ENCODE assay signal across 10 cellular contexts in the genomic region with DNA sequence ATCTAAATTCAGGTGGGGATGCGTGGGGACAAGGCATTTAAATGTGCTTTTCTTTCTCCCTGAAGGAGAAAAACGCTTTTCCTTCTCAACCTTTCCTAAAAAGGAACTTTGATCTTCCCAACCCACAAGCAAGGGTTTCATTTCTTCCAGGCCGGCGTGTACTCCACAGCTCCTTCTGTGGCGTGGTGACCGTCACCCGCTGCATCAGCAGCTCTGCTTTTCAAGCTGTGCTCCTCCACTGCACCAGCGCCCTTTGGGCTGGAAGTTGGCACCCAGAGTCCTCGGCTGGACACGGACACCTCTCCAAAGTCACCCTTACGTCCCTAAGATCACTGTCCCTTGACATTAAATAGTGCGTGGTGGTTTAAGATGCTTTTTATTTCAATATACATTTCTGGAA. TPM values are rescaled to one million over a fixed set of nuclear protein-coding genes. Genes with fewer than 3 reads are reported as not detected.
DNase-seq lines count a peak whose midpoint lies in the region; ATAC-seq and TF ChIP-seq lines count a peak whose summit lies in the region.
"Had no signal": no experiment of that assay in that cellular context is flagged by ENCODE, and none has a peak within 500 bp of the region (broad histone marks: within the 10 kb centered on the region; RNA-seq: fewer than 3 reads in every experiment).

No MANE protein-coding gene starts in this region.

- BruUV-seq in PC-3 (replicated peaks; lab: Mats Ljungman, UMichigan): no TSS peak

- no peak overlapping the region for H3K9ac ChIP-seq in PC-3 (ENCODE audit: low read length)

- CTCF ChIA-PET in PC-3 (lab: Charles Lee): no interaction called here

- intact Hi-C loops in PC-3 (cut with micrococcal nuclease) (no loop called here), lower lobe of right lung (cut with DNase I) (no loop called here)
- intact Hi-C loops in dendritic cell treated with granulocyte-macrophage colony-stimulating factor and Interleukin-4, amounts not matched to agents 40 ng/mL and 50 ng/mL, for 4 days (cut with micrococcal nuclease): no loop called here

- 0 out of 2 replicates have a peak, but pooled peaks cover 4% of the 10 kb centered on the region for H3K36me3 ChIP-seq in PC-3 (ENCODE audit: low read depth, low read length)
- H3K36me3 ChIP-seq in lower lobe of right lung: no peaks in the 10 kb centered on the region
- no peaks in the 10 kb centered on the region for H3K36me3 ChIP-seq in thoracic aorta

- H3K27ac ChIP-seq in PC-3 (ENCODE audit: low read length) (peak overlapping the region; percentile 60), lower lobe of right lung (peak overlapping the region; percentile 22), thoracic aorta (peak overlapping the region; percentile 71 to 87), foreskin keratinocyte (no peak overlapping the region)

- POLR2A ChIA-PET in PC-3 (lab: Charles Lee; ENCODE audit: unreplicated experiment): no interaction called here

- no peak overlapping the region for H3K4me3 ChIP-seq in PC-3 (ENCODE audit: low read length)
- H3K4me3 ChIP-seq in lower lobe of right lung: no peak overlapping the region
- H3K4me3 ChIP-seq in thoracic aorta: peak overlapping the region; percentile 12

- TF ChIP-seq CTCF in PC-3 (conservative IDR thresholded peaks at IDR 0.05; ENCODE audit: low read depth, low read length) (no peak), lower lobe of right lung (IDR thresholded peaks at IDR 0.05) (no peak), thoracic aorta (IDR thresholded peaks at IDR 0.05) (no peak), foreskin keratinocyte (conservative IDR thresholded peaks at IDR 0.05) (no peak)

- no peaks in the 10 kb centered on the region for H3K9me3 Mint-ChIP-seq in dendritic cell treated with granulocyte-macrophage colony-stimulating factor and Interleukin-4, amounts not matched to agents 40 ng/mL and 50 ng/mL, for 4 days

- H3K4me2 ChIP-seq in PC-3 (ENCODE audit: low read length): peak overlapping the region; percentile 50

- peaks cover 61% of the 10 kb centered on the region for H3K79me2 ChIP-seq in PC-3 (ENCODE audit: low read length)

- peak overlapping the region; percentile 1 for H3K4me3 Mint-ChIP-seq in dendritic cell treated with granulocyte-macrophage colony-stimulating factor and Interleukin-4, amounts not matched to agents 40 ng/mL and 50 ng/mL, for 4 days
- no peak overlapping the region for H3K4me3 Mint-ChIP-seq in T-helper 17 cell

- no peaks in the 10 kb centered on the region for H4K20me1 ChIP-seq in PC-3 (ENCODE audit: low read length)

- DNase-seq in PC-3: no peak
- no peak for DNase-seq in lower lobe of right lung
- DNase-seq in thoracic aorta (ENCODE audit: low spot score): no peak
- DNase-seq in foreskin keratinocyte: no peak
- DNase-seq in T-helper 17 cell: no peak
- DNase-seq in DMS79 treated with DMSO at 0.1 percent for 48 hours (lab: John Stamatoyannopoulos, UW): no peak
- DNase-seq: hippocampal formation, NCI-H446 treated with DMSO at 0.1 percent for 48 hours had no signal

- H3K9me2 ChIP-seq in PC-3 (replicated peaks; ENCODE audit: low read length): no peaks in the 10 kb centered on the region

- H3K4me1 Mint-ChIP-seq in dendritic cell treated with granulocyte-macrophage colony-stimulating factor and Interleukin-4, amounts not matched to agents 40 ng/mL and 50 ng/mL, for 4 days (ENCODE audit: low read depth): peaks cover 32% of the 10 kb centered on the region
- H3K4me1 Mint-ChIP-seq in T-helper 17 cell: peaks cover 15% of the 10 kb centered on the region

- H3K27me3 Mint-ChIP-seq in dendritic cell treated with granulocyte-macrophage colony-stimulating factor and Interleukin-4, amounts not matched to agents 40 ng/mL and 50 ng/mL, for 4 days: no peaks in the 10 kb centered on the region
- H3K27me3 Mint-ChIP-seq in T-helper 17 cell: no peaks in the 10 kb centered on the region

- no peak for ATAC-seq in PC-3
- no peak for ATAC-seq in lower lobe of right lung
- no peak for ATAC-seq in thoracic aorta (ENCODE audit: insufficient number of reproducible peaks, low FRiP score, low read depth)
- no peak for ATAC-seq in foreskin keratinocyte
- no peak for ATAC-seq in T-helper 17 cell
- ATAC-seq: sciatic nerve had no signal

- H3K27me3 ChIP-seq in PC-3 (ENCODE audit: low read length): no peaks in the 10 kb centered on the region
- no peaks in the 10 kb centered on the region for H3K27me3 ChIP-seq in lower lobe of right lung (ENCODE audit: low read depth)
- no peaks in the 10 kb centered on the region for H3K27me3 ChIP-seq in thoracic aorta (replicated peaks; ENCODE audit: insufficient read depth)
- no peaks in the 10 kb centered on the region for H3K27me3 ChIP-seq in foreskin keratinocyte

- H3K36me3 Mint-ChIP-seq in dendritic cell treated with granulocyte-macrophage colony-stimulating factor and Interleukin-4, amounts not matched to agents 40 ng/mL and 50 ng/mL, for 4 days (ENCODE audit: low read depth): peaks cover 4% of the 10 kb centered on the region
- H3K36me3 Mint-ChIP-seq in T-helper 17 cell (ENCODE audit: low read depth): no peaks in the 10 kb centered on the region

- H3F3A ChIP-seq in PC-3 (ENCODE audit: low read length, unreplicated experiment): no peaks in the 10 kb centered on the region

- H3K9me3 ChIP-seq in PC-3 (ENCODE audit: low read length) (no peaks in the 10 kb centered on the region), lower lobe of right lung (no peaks in the 10 kb centered on the region), thoracic aorta (no peaks in the 10 kb centered on the region), T-helper 17 cell (ENCODE audit: control insufficient read depth, low read length, poor library complexity, severe bottlenecking) (no peaks in the 10 kb centered on the region)

- no peak overlapping the region for H2AFZ ChIP-seq in PC-3 (ENCODE audit: low read length)

- H3K27ac Mint-ChIP-seq in dendritic cell treated with granulocyte-macrophage colony-stimulating factor and Interleukin-4, amounts not matched to agents 40 ng/mL and 50 ng/mL, for 4 days: peak overlapping the region; percentile 47
- no peak overlapping the region for H3K27ac Mint-ChIP-seq in T-helper 17 cell

- H3K4me1 ChIP-seq in PC-3 (ENCODE audit: insufficient read depth, low read length) (peaks cover 30% of the 10 kb centered on the region), lower lobe of right lung (peaks cover 36% of the 10 kb centered on the region), thoracic aorta (ENCODE audit: control insufficient read depth in 1 of 2, low read depth in 2 of 2) (peaks cover 26 to 37% of the 10 kb centered on the region in 2 donors), foreskin keratinocyte (peaks cover 20% of the 10 kb centered on the region)

RNA-seq across cellular contexts. Expression of a gene that starts 54.3 kb away (rescaled TPM):
- total RNA-seq in PC-3 (2014; rRNA removed): 24.9 and 32.1 TPM in 2 replicates
- total RNA-seq in lower lobe of right lung: 27.9 TPM
- total RNA-seq in thoracic aorta: 10 to 100 TPM; 11.5 to 22.6 TPM
- 21.3 and 23.7 TPM in 2 replicates for total RNA-seq in foreskin keratinocyte
- 23.3 and 24.7 TPM in 2 replicates for polyA plus RNA-seq in foreskin keratinocyte
- total RNA-seq in T-helper 17 cell: 10 to 100 TPM; 16.0 TPM

RNA-seq across cellular contexts. Expression of a gene that starts 56.8 kb away (rescaled TPM):
- 46.7 and 52.0 TPM in 2 replicates for total RNA-seq in PC-3 (2014; rRNA removed)
- total RNA-seq in lower lobe of right lung: 37.0 TPM
- total RNA-seq in thoracic aorta: 10 to 100 TPM; 14.8 to 16.4 TPM
- total RNA-seq in foreskin keratinocyte: 57.3 and 69.3 TPM in 2 replicates
- polyA plus RNA-seq in foreskin keratinocyte: 40.3 and 52.0 TPM in 2 replicates
- total RNA-seq in T-helper 17 cell: 10 to 100 TPM; 14.6 to 15.1 TPM
